Comparison of ENCODE assay signal across 8 cellular contexts in genomic region chr7:117019786-117020604, GRCh38.
A peak's percentile ranks its signal among the peaks of the same experiment; 100 is the strongest.
DNase-seq lines count a peak whose midpoint lies in the region; ATAC-seq lines count a peak whose summit lies in the region.

No MANE protein-coding gene starts in this region.

- H3K36me3 Mint-ChIP-seq in activated naive CD4-positive, alpha-beta T cell treated with anti-CD3 and anti-CD28 coated beads, Interleukin-2, amount 10 ng/mL, durations not matched to agents 7 days and 5 days, result peaks cover 1% of the 10 kb centered on the region

- peaks cover 16% of the 10 kb centered on the region for H3K4me1 Mint-ChIP-seq in activated naive CD4-positive, alpha-beta T cell treated with anti-CD3 and anti-CD28 coated beads, Interleukin-2, amount 10 ng/mL, durations not matched to agents 7 days and 5 days

- H3K9me3 Mint-ChIP-seq in activated naive CD4-positive, alpha-beta T cell treated with anti-CD3 and anti-CD28 coated beads, Interleukin-2, amount 10 ng/mL, durations not matched to agents 7 days and 5 days, result no peaks in the 10 kb centered on the region

- CTCF ChIA-PET in activated naive CD4-positive, alpha-beta T cell treated with anti-CD3 and anti-CD28 coated beads, Interleukin-2, amount 10 ng/mL, durations not matched to agents 7 days and 5 days (lab: Charles Lee), result no interaction called here

- peak overlapping the region; percentile 54 for H3K27ac ChIP-seq in temporal lobe (ENCODE audit: low read depth, low read length)

- no peaks in the 10 kb centered on the region for H3K27me3 Mint-ChIP-seq in activated naive CD4-positive, alpha-beta T cell treated with anti-CD3 and anti-CD28 coated beads, Interleukin-2, amount 10 ng/mL, durations not matched to agents 7 days and 5 days

- no peak overlapping the region for H3K4me3 Mint-ChIP-seq in activated naive CD4-positive, alpha-beta T cell treated with anti-CD3 and anti-CD28 coated beads, Interleukin-2, amount 10 ng/mL, durations not matched to agents 7 days and 5 days

- no peak overlapping the region for H3K27ac Mint-ChIP-seq in activated naive CD4-positive, alpha-beta T cell treated with anti-CD3 and anti-CD28 coated beads, Interleukin-2, amount 10 ng/mL, durations not matched to agents 7 days and 5 days

- ATAC-seq in HG03097 (IDR thresholded peaks at IDR 0.05; ENCODE audit: low FRiP score, unreplicated experiment), result no peak
- no peak for ATAC-seq in HG02938 (IDR thresholded peaks at IDR 0.05; ENCODE audit: unreplicated experiment)

- DNase-seq in EH (ENCODE audit: low read depth) (peak; percentile 88), NCI-H510A (lab: John Stamatoyannopoulos, UW) (peak; percentile 76), dedifferentiated amniotic fluid mesenchymal stem cell (ENCODE audit: extremely low spot score) (peak; percentile 74), left kidney (ENCODE audit: low read depth, low spot score) (peak; percentile 96)
- DNase-seq in activated naive CD4-positive, alpha-beta T cell treated with anti-CD3 and anti-CD28 coated beads, Interleukin-2, amount 10 ng/mL, durations not matched to agents 7 days and 5 days, result no peak
